ENCODE assay signal across 8 cellular contexts in the genomic region with DNA sequence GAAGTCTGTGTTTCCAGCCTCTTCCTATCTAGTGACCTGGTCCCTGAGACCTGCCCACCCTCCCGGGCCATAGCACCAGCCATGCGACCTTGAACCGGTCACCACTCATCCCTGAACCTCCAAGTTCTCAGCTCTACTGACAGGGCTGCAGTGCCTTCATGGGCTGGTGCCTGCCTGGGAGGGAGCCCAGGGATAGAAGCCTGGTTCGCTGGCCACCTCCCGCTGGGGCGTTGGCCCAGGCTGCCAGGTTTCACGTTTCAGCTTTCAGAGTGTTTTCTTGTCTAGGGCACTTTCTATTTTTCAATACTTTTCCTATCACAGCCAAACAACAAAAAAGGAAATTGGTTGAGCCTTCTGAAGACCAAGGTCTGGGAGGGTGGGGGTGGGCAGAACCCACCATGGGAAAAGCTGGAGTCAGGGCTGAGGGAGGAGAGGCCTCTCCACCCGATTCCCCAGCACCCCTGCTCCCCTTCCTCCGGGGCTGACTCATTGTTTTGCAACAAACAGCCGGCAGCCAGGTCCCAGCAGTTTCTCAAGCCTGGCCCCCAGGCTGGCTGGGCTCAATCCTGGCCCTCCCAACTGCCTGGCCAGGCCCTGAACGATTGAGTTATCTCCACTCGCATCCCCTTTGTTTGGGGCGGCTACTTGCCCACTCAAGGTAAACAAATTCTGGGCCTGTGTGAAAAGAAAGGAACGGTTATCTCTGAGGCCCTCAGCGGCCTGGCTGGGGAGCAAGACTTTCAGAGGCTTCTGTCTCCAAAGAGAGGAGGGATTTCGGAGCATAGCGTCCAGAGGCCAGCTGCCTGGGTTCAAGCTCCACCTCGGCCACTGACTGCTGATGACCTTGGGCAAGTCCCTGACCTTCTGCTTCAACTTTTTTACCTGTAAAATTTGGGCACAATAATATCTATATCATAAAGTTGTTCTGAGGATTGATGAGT. TPM values are rescaled to one million over a fixed set of nuclear protein-coding genes. Genes with fewer than 3 reads are reported as not detected.
DNase-seq lines count a peak whose midpoint lies in the region; ATAC-seq, FAIRE-seq and TF ChIP-seq lines count a peak whose summit lies in the region.

No MANE protein-coding gene starts in this region.

- intact Hi-C loops in lower leg skin (cut with DNase I; ENCODE audit: low total_unique reads) = no loop called here

- no peak for TF ChIP-seq POLR2A in lower leg skin (IDR thresholded peaks at IDR 0.05)

- H3K36me3 ChIP-seq in BJ (ENCODE audit: control insufficient read depth, insufficient read depth, low read length) (no peaks in the 10 kb centered on the region), SJSA1 (no peaks in the 10 kb centered on the region), thoracic aorta (no peaks in the 10 kb centered on the region)

- H3K27me3 ChIP-seq in BJ (ENCODE audit: control insufficient read depth, insufficient read depth, low read length) = no peaks in the 10 kb centered on the region
- no peaks in the 10 kb centered on the region for H3K27me3 ChIP-seq in SJSA1 (replicated peaks)
- H3K27me3 ChIP-seq in thoracic aorta (replicated peaks; ENCODE audit: insufficient read depth) = no peaks in the 10 kb centered on the region

- peak; percentile 9 for FAIRE-seq in HTR-8/SVneo (lab: Jason Lieb, UNC)

- 21 to 29% methylated on average over 18 of the region's 18 CpGs for WGBS in lower leg skin, 2 donors

- H3K9me3 ChIP-seq in SJSA1 (replicated peaks) (no peaks in the 10 kb centered on the region), thoracic aorta (peaks cover 11% of the 10 kb centered on the region)

- ATAC-seq in thoracic aorta (ENCODE audit: insufficient number of reproducible peaks, low FRiP score, low read depth) (peak; percentile 72), GM18873 (IDR thresholded peaks at IDR 0.05; ENCODE audit: low FRiP score, unreplicated experiment) (no peak)

- TF ChIP-seq CTCF in BJ (IDR thresholded peaks at IDR 0.05; ENCODE audit: insufficient read depth, low read depth, low read length) (no peak), lower leg skin (IDR thresholded peaks at IDR 0.05) (no peak), thoracic aorta (IDR thresholded peaks at IDR 0.05) (no peak)

- H3K4me3 ChIP-seq in BJ (ENCODE audit: low read depth, low read length) (no peak overlapping the region), SJSA1 (no peak overlapping the region), lower leg skin (ENCODE audit: low read depth, poor library complexity, severe bottlenecking) (no peak overlapping the region), thoracic aorta (peak overlapping the region; percentile 9)

- DNase-seq in BJ (ENCODE audit: low read depth) (peak; percentile 51), HTR-8/SVneo (ENCODE audit: insufficient read length, low spot score) (peak; percentile 93), SJSA1 (ENCODE audit: low read depth in 1 of 2, low spot score in 2 of 2) (peak; percentile 79 to 82), dermis blood vessel endothelial cell (peak; percentile 94), lower leg skin (ENCODE audit: low spot score in 2 of 2) (peak; percentile 78 to 97), thoracic aorta (ENCODE audit: low spot score) (peak; percentile 57)
- no peak for DNase-seq in NK-92 treated with Interleukin-12 subunit alpha and Interleukin-12 subunit beta, amount 100 ng/mL, for 24 hours (lab: John Stamatoyannopoulos, UW)

- POLR2A ChIA-PET in BJ (lab: Charles Lee) = no interaction called here

- H3K4me1 ChIP-seq in SJSA1 (replicated peaks) = peaks cover 36% of the 10 kb centered on the region
- peaks cover 5 to 22% of the 10 kb centered on the region in 2 donors for H3K4me1 ChIP-seq in thoracic aorta (ENCODE audit: control insufficient read depth in 1 of 2, low read depth in 2 of 2)

- CTCF ChIA-PET in BJ (lab: Yijun Ruan, JAX) = interaction anchor here (1.0 to 1.4 kb wide), 3 partner anchors 9 to 50 kb away, joined by 3 read pairs; no protein-coding TSS in a partner anchor

- H3K27ac ChIP-seq in SJSA1 (peak overlapping the region; percentile 69), thoracic aorta (peak overlapping the region; percentile 79 to 85)

RNA-seq across cellular contexts. Expression of a gene that starts 47.5 kb away (rescaled TPM):
- polyA plus RNA-seq in BJ (2011; rRNA removed) = 4.0 and 6.9 TPM in 2 replicates
- polyA minus RNA-seq in BJ (2011; rRNA and poly(A)+ RNA removed) = 3.3 and 6.4 TPM in 2 replicates
- 1.9 and 4.0 TPM in 2 replicates for total RNA-seq in SJSA1 (2014; rRNA removed; shearing (Covaris generic))
- 13.1 and 30.7 TPM in 2 replicates for total RNA-seq in dermis blood vessel endothelial cell
- 100 to 1,000 TPM; 137 to 329 (median 147) TPM for total RNA-seq in lower leg skin
- 100 to 1,000 TPM; 172 to 197 TPM for total RNA-seq in thoracic aorta
